ENCODE assay signal across 25 cellular contexts in genomic region chr6:64733433-64733832, GRCh38.
"Had no signal": no experiment of that assay in that cellular context is flagged by ENCODE, and none has a peak within 500 bp of the region (broad histone marks: within the 10 kb centered on the region; RNA-seq: fewer than 3 reads in every experiment).

No MANE protein-coding gene starts in this region.

- DNase-seq: activated CD4-positive, alpha-beta T cell treated with anti-CD3 and anti-CD28 coated beads for 48 hours; activated CD4-positive, alpha-beta T cell treated with anti-CD3 and anti-CD28 coated beads, Interleukin-2, amount 50 U/mL, for 48 hours; activated CD8-positive, alpha-beta memory T cell treated with anti-CD3 and anti-CD28 coated beads for 24 hours; activated effector memory CD4-positive, alpha-beta T cell treated with Interleukin-2 at 50 U/mL for 16 hours; activated naive CD4-positive, alpha-beta T cell treated with Interleukin-2 at 50 U/mL for 16 hours; activated naive CD8-positive, alpha-beta T cell treated with anti-CD3 and anti-CD28 coated beads for 36 hours; cortex of kidney; effector memory CD8-positive, alpha-beta T cell; erythroblast; gastrocnemius medialis; glutamatergic neuron; left lung; lower lobe of right lung; mucosa of descending colon; spleen; stimulated activated naive CD4-positive, alpha-beta T cell; tibial artery; WERI-Rb-1 had no signal

- H3K27ac ChIP-seq: ascending aorta, gastrocnemius medialis, left lung, lower lobe of right lung, right atrium auricular region, spleen, suprapubic skin, tibial artery, WERI-Rb-1 had no signal

- H3K4me3 ChIP-seq: ascending aorta, gastrocnemius medialis, left lung, lower lobe of right lung, mucosa of descending colon, right atrium auricular region, spleen, suprapubic skin, tibial artery had no signal

- FAIRE-seq: islet of Langerhans, TTC549 had no signal

- ATAC-seq: activated CD4-positive, CD25-positive, alpha-beta regulatory T cell treated with anti-CD3 and anti-CD28 coated beads, Interleukin-2, amount 50 U/mL, for 24 hours; effector memory CD8-positive, alpha-beta T cell; gastrocnemius medialis; lower lobe of right lung; mucosa of descending colon; natural killer cell treated with Interleukin-12 subunit alpha and Interleukin-12 subunit beta and Interleukin-15 and Interleukin-18, amount 100 ng/mL, for 72 hours had no signal

- H3K36me3 ChIP-seq: ascending aorta, gastrocnemius medialis, left lung, lower lobe of right lung, right atrium auricular region, spleen, suprapubic skin, tibial artery, WERI-Rb-1 had no signal

- H3K4me1 ChIP-seq: ascending aorta, gastrocnemius medialis, left lung, lower lobe of right lung, right atrium auricular region, spleen, suprapubic skin, tibial artery had no signal

- H3K9me3 ChIP-seq: ascending aorta, gastrocnemius medialis, lower lobe of right lung, mucosa of descending colon, right atrium auricular region had no signal
